1 cellular context compared by ENCODE assay signal in genomic region chr20:49579195-49579594, GRCh38.
TF ChIP-seq lines count a peak whose summit lies in the region.

No MANE protein-coding gene starts in this region.

TF ChIP-seq in IMR-90, 13 proteins besides CTCF, POLR2A, EP300 and RAD21 (continued from another document):
- no peak for TF ChIP-seq CHD1 (IDR thresholded peaks at IDR 0.05; ENCODE audit: low read depth, low read length)
- no peak for TF ChIP-seq NFE2L2 (IDR thresholded peaks at IDR 0.05; ENCODE audit: low read depth, low read length)
- TF ChIP-seq, protein P1, sequence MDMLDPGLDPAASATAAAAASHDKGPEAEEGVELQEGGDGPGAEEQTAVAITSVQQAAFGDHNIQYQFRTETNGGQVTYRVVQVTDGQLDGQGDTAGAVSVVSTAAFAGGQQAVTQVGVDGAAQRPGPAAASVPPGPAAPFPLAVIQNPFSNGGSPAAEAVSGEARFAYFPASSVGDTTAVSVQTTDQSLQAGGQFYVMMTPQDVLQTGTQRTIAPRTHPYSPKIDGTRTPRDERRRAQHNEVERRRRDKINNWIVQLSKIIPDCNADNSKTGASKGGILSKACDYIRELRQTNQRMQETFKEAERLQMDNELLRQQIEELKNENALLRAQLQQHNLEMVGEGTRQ (IDR thresholded peaks at IDR 0.05; ENCODE audit: low read depth, low read length), result no peak
- TF ChIP-seq SMC3 (IDR thresholded peaks at IDR 0.05; ENCODE audit: low read depth, low read length), result no peak
- no peak for TF ChIP-seq MAZ (IDR thresholded peaks at IDR 0.05; ENCODE audit: borderline replicate concordance, low read depth, low read length)
- TF ChIP-seq RFX5 (IDR thresholded peaks at IDR 0.05; ENCODE audit: low read depth, low read length), result no peak
- TF ChIP-seq MAFK (IDR thresholded peaks at IDR 0.05; ENCODE audit: low read depth, low read length), result no peak
- no peak for TF ChIP-seq MXI1 (IDR thresholded peaks at IDR 0.05; ENCODE audit: borderline replicate concordance, low read depth, low read length)
- TF ChIP-seq, protein P2, sequence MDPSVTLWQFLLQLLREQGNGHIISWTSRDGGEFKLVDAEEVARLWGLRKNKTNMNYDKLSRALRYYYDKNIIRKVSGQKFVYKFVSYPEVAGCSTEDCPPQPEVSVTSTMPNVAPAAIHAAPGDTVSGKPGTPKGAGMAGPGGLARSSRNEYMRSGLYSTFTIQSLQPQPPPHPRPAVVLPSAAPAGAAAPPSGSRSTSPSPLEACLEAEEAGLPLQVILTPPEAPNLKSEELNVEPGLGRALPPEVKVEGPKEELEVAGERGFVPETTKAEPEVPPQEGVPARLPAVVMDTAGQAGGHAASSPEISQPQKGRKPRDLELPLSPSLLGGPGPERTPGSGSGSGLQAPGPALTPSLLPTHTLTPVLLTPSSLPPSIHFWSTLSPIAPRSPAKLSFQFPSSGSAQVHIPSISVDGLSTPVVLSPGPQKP (IDR thresholded peaks at IDR 0.05; ENCODE audit: borderline replicate concordance, low read depth, low read length), result no peak
- TF ChIP-seq BHLHE40 (IDR thresholded peaks at IDR 0.05; ENCODE audit: low read depth, low read length), result no peak
- TF ChIP-seq CEBPB (IDR thresholded peaks at IDR 0.05; ENCODE audit: low read depth, low read length), result no peak
